Comparison of ENCODE assay signal across 1 cellular context in genomic region chr3:48428863-48429415, GRCh38.
TF ChIP-seq lines count a peak whose summit lies in the region.

No MANE protein-coding gene starts in this region.

TF ChIP-seq in endothelial cell of umbilical vein, 7 proteins besides CTCF, POLR2A, EP300 and RAD21:
- TF ChIP-seq MYC (IDR thresholded peaks at IDR 0.05; ENCODE audit: low read depth, low read length) (no peak), POLR2AphosphoS5 (IDR thresholded peaks at IDR 0.05; ENCODE audit: insufficient read depth, low read depth, low read length) (peak; percentile 34)
